Comparison of ENCODE assay signal across 22 cellular contexts in the genomic region with DNA sequence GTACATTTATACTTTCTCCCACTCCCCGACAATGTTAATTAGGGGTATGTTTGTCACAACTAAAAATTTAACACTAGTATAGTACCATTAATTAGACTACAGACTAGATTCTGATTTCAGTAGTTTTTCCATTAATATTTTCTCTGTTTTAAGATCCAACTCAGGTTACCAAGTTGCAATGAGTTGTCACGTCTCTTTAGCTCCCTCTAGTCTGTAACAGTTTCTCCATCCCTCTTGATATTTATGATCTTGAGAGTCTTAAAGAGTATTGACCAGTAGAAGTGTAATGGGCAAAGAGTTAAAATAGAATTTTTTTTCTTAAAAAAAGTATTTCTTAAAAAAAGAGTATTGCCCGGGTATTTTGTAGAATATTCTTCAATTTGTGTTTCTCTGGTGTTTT.
A peak's percentile ranks its signal among the peaks of the same experiment; 100 is the strongest.
DNase-seq lines count a peak whose midpoint lies in the region; FAIRE-seq and TF ChIP-seq lines count a peak whose summit lies in the region.
"Had no signal": no experiment of that assay in that cellular context is flagged by ENCODE, and none has a peak within 500 bp of the region (broad histone marks: within the 10 kb centered on the region; RNA-seq: fewer than 3 reads in every experiment).

No MANE protein-coding gene starts in this region.

- no peak overlapping the region for H3K23ac ChIP-seq in H9 (ENCODE audit: insufficient read length, low read depth, low read length)

- peak; percentile 39; the same call in 2 of the 3 replicates for TF ChIP-seq CTCF in H9 (conservative IDR thresholded peaks at IDR 0.05)
- peak; percentile 21 for TF ChIP-seq CTCF in epithelial cell of esophagus (IDR thresholded peaks at IDR 0.05; ENCODE audit: insufficient read depth, low read depth, low read length, missing control alignments)
- peak; percentile 43 for TF ChIP-seq CTCF in retinal pigment epithelial cell (conservative IDR thresholded peaks at IDR 0.05; ENCODE audit: low read depth, low read length)

- H3K79me2 ChIP-seq in H9 (ENCODE audit: insufficient read depth, low read length), result no peaks in the 10 kb centered on the region

- TF ChIP-seq POLR2A in GM12891 (IDR thresholded peaks at IDR 0.05; ENCODE audit: low read depth, low read length), result no peak

- no peak overlapping the region for H2BK5ac ChIP-seq in H9 (ENCODE audit: insufficient read length, low read length)

- H3K79me1 ChIP-seq in H9 (ENCODE audit: insufficient read depth, low read depth, low read length, poor library complexity, severe bottlenecking), result no peaks in the 10 kb centered on the region

- no peak overlapping the region for H4K8ac ChIP-seq in H9 (replicated peaks; ENCODE audit: insufficient read length, low read depth, low read length)

- H4K91ac ChIP-seq in H9 (ENCODE audit: insufficient read length, low read depth, low read length), result no peak overlapping the region

- no peak overlapping the region for H4K5ac ChIP-seq in H9 (ENCODE audit: insufficient read length, low read depth, low read length)

- H3K4me1 Mint-ChIP-seq in H9, result no peaks in the 10 kb centered on the region
- H3K4me1 Mint-ChIP-seq: natural killer cell; stimulated activated naive CD8-positive, alpha-beta T cell treated with anti-CD3 and anti-CD28 coated beads, Interleukin-15, amount 100 ng/mL, for 72 hours had no signal

- no peaks in the 10 kb centered on the region; a peak in 1 of 7 replicates for H3K36me3 Mint-ChIP-seq in H9 (ENCODE audit: insufficient read depth in 1 of 3, low read depth in 3 of 3)
- H3K36me3 Mint-ChIP-seq: natural killer cell had no signal

- no peak overlapping the region for H2BK12ac ChIP-seq in H9 (ENCODE audit: insufficient read length, low read depth, low read length)

- H3K4me2 ChIP-seq in H9 (ENCODE audit: insufficient read depth, insufficient read length, low read length), result no peak overlapping the region
- H3K4me2 ChIP-seq: BLaER1 had no signal

- H4K20me1 ChIP-seq in H9 (ENCODE audit: control insufficient read depth, insufficient read depth, insufficient read length), result no peaks in the 10 kb centered on the region
- H4K20me1 ChIP-seq: BLaER1 had no signal

- no peak overlapping the region for H3K56ac ChIP-seq in H9 (ENCODE audit: insufficient read length, low read depth, low read length)

- FAIRE-seq in GM12891 (lab: Jason Lieb, UNC), result no peak
- FAIRE-seq: GM12878 had no signal

- H3K14ac ChIP-seq in H9 (ENCODE audit: insufficient read depth, low read length), result no peak overlapping the region

- H3K27me3 Mint-ChIP-seq in H9 (ENCODE audit: low read depth), result no peaks in the 10 kb centered on the region
- H3K27me3 Mint-ChIP-seq: stimulated activated naive CD8-positive, alpha-beta T cell treated with anti-CD3 and anti-CD28 coated beads, Interleukin-15, amount 100 ng/mL, for 72 hours had no signal

- no peak overlapping the region for H3K4ac ChIP-seq in H9 (ENCODE audit: low read depth, low read length)

- H3K18ac ChIP-seq in H9 (ENCODE audit: insufficient read length, low read depth, low read length), result no peak overlapping the region

- no peaks in the 10 kb centered on the region for H3K23me2 ChIP-seq in H9 (ENCODE audit: insufficient read length, low read depth, low read length, poor library complexity, severe bottlenecking)

- no peak overlapping the region for H3K9ac ChIP-seq in H9 (ENCODE audit: extremely low read depth, insufficient read length, low read length)
- H3K9ac ChIP-seq: BLaER1 had no signal

- no peaks in the 10 kb centered on the region for H3K9me3 ChIP-seq in H9 (ENCODE audit: control insufficient read depth, low read depth, low read length)
- H3K9me3 ChIP-seq: BLaER1, SJSA1, upper lobe of right lung had no signal

- H3K27ac ChIP-seq in H9 (ENCODE audit: insufficient read length, low read depth, low read length), result no peak overlapping the region
- H3K27ac ChIP-seq: BLaER1, coronary artery, SJSA1, upper lobe of right lung had no signal

- H2BK120ac ChIP-seq in H9 (ENCODE audit: low read depth, low read length, poor library complexity, severe bottlenecking), result no peak overlapping the region

- no peak overlapping the region for H2BK15ac ChIP-seq in H9 (ENCODE audit: low read depth, low read length)

- DNase-seq in H9 (no peak), OCI-M1 (lab: John Stamatoyannopoulos, UW) (peak; percentile 13), epithelial cell of esophagus (ENCODE audit: low read depth) (no peak), retinal pigment epithelial cell (ENCODE audit: low read depth) (no peak), GM12891 (ENCODE audit: insufficient read length, low spot score) (no peak), mucosa of gallbladder (ENCODE audit: low spot score) (no peak), NCI-H1105 (lab: John Stamatoyannopoulos, UW) (no peak)
- DNase-seq: activated CD4-positive, CD25-positive, alpha-beta regulatory T cell; activated T-cell treated with anti-CD3 and anti-CD28 coated beads, Interleukin-2, amount 50 U/mL, for 48 hours; KG1; natural killer cell; NCI-H1105 treated with DMSO at 0.1 percent for 48 hours; NCI-H69; posterior cingulate gyrus; stimulated activated naive CD8-positive, alpha-beta T cell treated with anti-CD3 and anti-CD28 coated beads, Interleukin-15, amount 100 ng/mL, for 72 hours; upper lobe of right lung had no signal

- no peak overlapping the region for H2AK5ac ChIP-seq in H9 (ENCODE audit: insufficient read length, low read length)

- H3T11ph ChIP-seq in H9 (ENCODE audit: low read length), result no peak overlapping the region

- no peak overlapping the region for H2AFZ ChIP-seq in H9 (ENCODE audit: low read length)

- H3K27me3 ChIP-seq in H9 (ENCODE audit: insufficient read depth, low read length), result no peaks in the 10 kb centered on the region
- H3K27me3 ChIP-seq: BLaER1, SJSA1, upper lobe of right lung had no signal

- H3K9me3 Mint-ChIP-seq in H9, result no peaks in the 10 kb centered on the region; a peak in 1 of 5 replicates
- H3K9me3 Mint-ChIP-seq: natural killer cell; T-helper 2 cell treated with Interferon-gamma antibody and Interleukin-4, amounts not matched to agents 5 μg/mL and 100 μg/mL, for 36 hours had no signal

- H3K4me3 ChIP-seq in epithelial cell of esophagus (ENCODE audit: low read length) (no peak overlapping the region), retinal pigment epithelial cell (ENCODE audit: low read length) (no peak overlapping the region)
- H3K4me3 ChIP-seq: BLaER1, coronary artery, GM12878, SJSA1, upper lobe of right lung had no signal

- no peak overlapping the region for H3K27ac Mint-ChIP-seq in H9
- H3K27ac Mint-ChIP-seq: activated naive CD4-positive, alpha-beta T cell treated with anti-CD3 and anti-CD28 coated beads, Interleukin-2, amount 50 U/mL, for 72 hours; natural killer cell; stimulated activated naive CD8-positive, alpha-beta T cell treated with anti-CD3 and anti-CD28 coated beads, Interleukin-15, amount 100 ng/mL, for 72 hours; T-helper 2 cell treated with Interferon-gamma antibody and Interleukin-4, amounts not matched to agents 5 μg/mL and 100 μg/mL, for 36 hours had no signal

- H3K4me1 ChIP-seq in H9 (ENCODE audit: insufficient read depth, low read length), result no peaks in the 10 kb centered on the region
- H3K4me1 ChIP-seq: BLaER1, SJSA1, upper lobe of right lung had no signal

- H3K4me3 Mint-ChIP-seq in H9, result no peak overlapping the region
- H3K4me3 Mint-ChIP-seq: natural killer cell; stimulated activated naive CD8-positive, alpha-beta T cell treated with anti-CD3 and anti-CD28 coated beads, Interleukin-15, amount 100 ng/mL, for 72 hours; T-helper 2 cell treated with Interferon-gamma antibody and Interleukin-4, amounts not matched to agents 5 μg/mL and 100 μg/mL, for 36 hours had no signal

- no CpG with 5 or more reads among the region's 3 CpGs for WGBS in H9 (ENCODE audit: extremely low coverage, insufficient read length, low lambda C conversion rate)

- no peak overlapping the region for H2BK20ac ChIP-seq in H9 (ENCODE audit: low read depth, low read length, poor library complexity, severe bottlenecking)

TF ChIP-seq in GM12891, 5 proteins besides CTCF, POLR2A, EP300 and RAD21:
- TF ChIP-seq SPI1 (IDR thresholded peaks at IDR 0.05; ENCODE audit: low read depth, low read length), result no peak
- TF ChIP-seq PAX5 (IDR thresholded peaks at IDR 0.05; ENCODE audit: insufficient read depth, low read length, severe bottlenecking), result no peak
- no peak for TF ChIP-seq POU2F2 (IDR thresholded peaks at IDR 0.05; ENCODE audit: low read depth, low read length)
- no peak for TF ChIP-seq POLR2AphosphoS5 (IDR thresholded peaks at IDR 0.05; ENCODE audit: low read depth, low read length)
- TF ChIP-seq TAF1 (IDR thresholded peaks at IDR 0.05; ENCODE audit: low read depth, low read length), result no peak
TF ChIP-seq in GM12891: peak in this region for 0.
